ENCODE assay signal across 21 cellular contexts in the genomic region with DNA sequence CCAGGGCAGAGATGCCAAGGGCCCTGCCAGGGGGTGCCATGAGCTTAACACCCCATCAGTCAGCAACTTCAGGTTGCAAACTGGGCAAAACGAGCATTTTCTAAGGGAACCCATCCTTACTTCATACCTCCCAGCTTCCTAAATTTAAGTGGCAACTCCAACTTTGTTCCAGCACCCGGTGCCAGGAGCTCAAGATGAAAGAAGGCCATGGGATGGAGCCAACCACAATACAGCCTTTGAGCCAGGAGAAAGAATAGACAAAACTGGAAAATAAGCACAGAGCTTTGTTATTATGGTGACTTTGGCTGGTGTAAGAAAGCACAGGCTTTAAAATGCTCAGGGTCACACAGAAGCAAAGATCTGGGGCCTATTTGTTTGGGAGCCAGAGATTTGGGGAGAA.
"Had no signal": no experiment of that assay in that cellular context is flagged by ENCODE, and none has a peak within 500 bp of the region (broad histone marks: within the 10 kb centered on the region; RNA-seq: fewer than 3 reads in every experiment).

No MANE protein-coding gene starts in this region.

- H3K36me3 ChIP-seq: gastroesophageal sphincter, neutrophil, ovary, prostate gland, thyroid gland, upper lobe of right lung had no signal

- H3K27me3 ChIP-seq: gastroesophageal sphincter, neutrophil, ovary, thyroid gland, upper lobe of right lung had no signal

- H3K4me3 ChIP-seq: gastroesophageal sphincter, ovary, prostate gland, thyroid gland, upper lobe of right lung had no signal

- DNase-seq: activated B cell treated with CpG ODN at 0.5 μM for 24 hours; activated CD4-positive, alpha-beta T cell treated with anti-CD3 and anti-CD28 coated beads, Interleukin-2, amount 50 U/mL, for 1 hour; activated gamma-delta T cell treated with Interleukin-2 at 50 U/mL for 16 hours; activated naive CD4-positive, alpha-beta T cell treated with anti-CD3 and anti-CD28 coated beads, Interleukin-2, amount 50 U/mL, for 16 hours; amniotic stem cell; effector CD8-positive, alpha-beta T cell; hippocampal formation; left cardiac atrium; left ventricle myocardium superior; naive B cell; nephron progenitor cell; ovary; stimulated activated CD4-positive, alpha-beta T cell treated with anti-CD3 and anti-CD28 coated beads, Interleukin-4, amount 100 ng/mL, for 1 hour; T-helper 1 cell; thyroid gland; upper lobe of right lung had no signal

- H3K9me3 ChIP-seq: neutrophil, ovary, prostate gland, thyroid gland, upper lobe of right lung had no signal

- ATAC-seq: gastroesophageal sphincter, left cardiac atrium, left ventricle myocardium superior, right cardiac atrium, upper lobe of right lung had no signal

- H3K4me1 ChIP-seq: prostate gland, thyroid gland, upper lobe of right lung had no signal

- H3K27ac ChIP-seq: epithelial cell of prostate, gastroesophageal sphincter, neutrophil, ovary, prostate gland, thyroid gland, upper lobe of right lung had no signal
